Comparison of ENCODE assay signal across 21 cellular contexts in the genomic region with DNA sequence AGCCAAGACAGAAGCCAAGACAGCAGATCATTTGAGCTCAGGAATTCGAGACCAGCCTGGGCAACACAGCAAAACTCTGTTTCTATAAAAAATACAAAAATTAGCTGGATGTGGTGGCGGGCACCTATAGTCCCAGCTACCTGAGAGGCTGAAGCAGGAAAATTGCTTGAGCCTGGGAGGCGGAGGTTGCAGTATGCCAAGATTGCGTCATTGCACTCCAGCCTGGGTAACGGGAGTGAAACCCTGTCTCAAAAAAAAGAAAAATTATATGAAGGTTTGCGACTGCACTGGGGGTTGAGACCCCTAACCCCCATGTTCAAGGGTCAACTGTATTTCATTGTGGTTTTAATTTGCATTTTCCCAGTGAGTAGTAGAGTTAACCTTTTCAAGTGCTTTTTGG.
"Had no signal": no experiment of that assay in that cellular context is flagged by ENCODE, and none has a peak within 500 bp of the region (broad histone marks: within the 10 kb centered on the region; RNA-seq: fewer than 3 reads in every experiment).

No MANE protein-coding gene starts in this region.

- H3K9ac ChIP-seq: SK-N-SH had no signal

- H3K27me3 ChIP-seq: MG63 had no signal

- DNase-seq: Karpas-422, KG1, MG63, NCI-H1092, NCI-H1105 treated with DMSO at 0.1 percent for 48 hours, NCI-H1417 treated with DMSO at 0.1 percent for 48 hours, NCI-H146, NCI-H1694 treated with DMSO at 0.1 percent for 48 hours, NCI-H1930, NCI-H2081, NCI-H2107, NCI-H2227 treated with DMSO at 0.1 percent for 48 hours, NCI-H524, NCI-H526 treated with DMSO at 0.1 percent for 48 hours, NCI-H748 treated with DMSO at 0.1 percent for 48 hours, RPMI8226, SHP77, SK-N-SH, SW 1271, T-cell had no signal

- ATAC-seq: T-cell had no signal

- H3K36me3 ChIP-seq: MG63 had no signal

- H3K4me3 ChIP-seq: MG63 had no signal

- H3K9me3 ChIP-seq: MG63, SK-N-SH had no signal

- FAIRE-seq: RCC 7860 had no signal

- H3K4me2 ChIP-seq: SK-N-SH had no signal
